ENCODE assay signal across 12 cellular contexts in the genomic region with DNA sequence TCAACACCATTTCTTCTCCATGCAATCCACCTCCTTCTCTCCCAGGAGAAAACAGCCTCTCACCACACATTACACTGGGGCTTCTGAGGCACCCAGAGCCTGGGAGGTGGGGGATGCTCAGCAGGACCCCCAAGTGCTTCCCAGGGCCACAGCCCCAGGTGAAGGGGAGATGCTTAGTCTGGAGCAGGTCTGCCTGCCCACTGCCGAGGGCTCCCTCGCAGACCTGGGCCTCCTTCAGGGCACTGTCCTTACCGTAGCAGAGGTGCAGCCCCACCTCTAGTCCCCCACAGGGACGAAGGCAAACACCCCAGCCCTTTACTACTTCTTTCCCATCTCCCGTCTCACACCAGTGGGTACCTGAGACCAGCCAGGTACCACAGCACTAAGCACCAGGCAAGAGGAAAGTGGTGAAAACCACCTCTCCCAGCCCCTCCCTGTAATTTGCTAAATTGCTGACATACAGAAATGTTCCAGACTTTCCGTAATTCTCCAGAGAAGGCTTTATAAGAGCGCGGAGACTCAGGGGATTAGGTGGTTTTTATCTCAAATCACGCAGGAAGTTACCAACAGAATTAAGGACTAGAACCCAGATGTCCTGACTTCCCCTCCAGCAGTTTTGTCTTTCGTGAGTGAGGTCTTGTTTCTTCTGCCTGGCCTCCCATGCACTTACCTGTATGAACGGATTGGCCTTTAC. TPM values are rescaled to one million over a fixed set of nuclear protein-coding genes. Genes with fewer than 3 reads are reported as not detected.
DNase-seq lines count a peak whose midpoint lies in the region; ATAC-seq and TF ChIP-seq lines count a peak whose summit lies in the region.
"Had no signal": no experiment of that assay in that cellular context is flagged by ENCODE, and none has a peak within 500 bp of the region (broad histone marks: within the 10 kb centered on the region; RNA-seq: fewer than 3 reads in every experiment).

No MANE protein-coding gene starts in this region.

- H3K36me3 Mint-ChIP-seq in brain = no peaks in the 10 kb centered on the region
- H3K36me3 Mint-ChIP-seq: activated naive CD8-positive, alpha-beta T cell; T-cell had no signal

- H3K27ac Mint-ChIP-seq in brain = peak overlapping the region in 4 of 5 experiments; percentile 27 to 92 (median 90)
- H3K27ac Mint-ChIP-seq: activated naive CD8-positive, alpha-beta T cell; T-cell had no signal

- TF ChIP-seq EP300 in tibial nerve (IDR thresholded peaks at IDR 0.05) = no peak

- H3K9ac ChIP-seq in muscle layer of colon (ENCODE audit: low read length) = no peak overlapping the region

- H3K4me1 ChIP-seq in heart left ventricle = peaks cover 0 to 65% (median 55%) of the 10 kb centered on the region in 12 donors
- H3K4me1 ChIP-seq in muscle layer of colon (ENCODE audit: insufficient read depth, low read length) = peaks cover 48% of the 10 kb centered on the region
- peaks cover 0 to 68% (median 28%) of the 10 kb centered on the region in 4 donors for H3K4me1 ChIP-seq in tibial nerve
- H3K4me1 ChIP-seq in HAP-1 = peaks cover 7% of the 10 kb centered on the region; the same call in 1 of the 2 replicates

- H3K9me3 ChIP-seq in heart left ventricle = no peaks in the 10 kb centered on the region
- no peaks in the 10 kb centered on the region for H3K9me3 ChIP-seq in muscle layer of colon (ENCODE audit: low read length)
- H3K9me3 ChIP-seq in tibial nerve = no peaks in the 10 kb centered on the region
- no peaks in the 10 kb centered on the region for H3K9me3 ChIP-seq in HAP-1

- WGBS in heart left ventricle, 4 donors = 75 to 90% (median 83%) methylated on average over 11 of the region's 11 CpGs
- WGBS in tibial nerve, 2 donors = 78 to 88% methylated on average over 9 to 11 of the region's 11 CpGs

- ATAC-seq in heart left ventricle (no peak), HG02759 (IDR thresholded peaks at IDR 0.05; ENCODE audit: unreplicated experiment) (no peak), HG03457 (IDR thresholded peaks at IDR 0.05; ENCODE audit: unreplicated experiment) (no peak)
- ATAC-seq: T-cell had no signal

- H3K9me3 Mint-ChIP-seq in brain = no peaks in the 10 kb centered on the region
- H3K9me3 Mint-ChIP-seq: central memory CD8-positive, alpha-beta T cell; T-cell had no signal

- H3K27me3 Mint-ChIP-seq in brain = peaks cover 6% of the 10 kb centered on the region

- no peaks in the 10 kb centered on the region for H3K27me3 ChIP-seq in heart left ventricle
- H3K27me3 ChIP-seq in muscle layer of colon (ENCODE audit: control insufficient read depth in 1 of 2, insufficient read depth in 2 of 2, low read length in 2 of 2) = no peaks in the 10 kb centered on the region
- no peaks in the 10 kb centered on the region for H3K27me3 ChIP-seq in tibial nerve
- H3K27me3 ChIP-seq in HAP-1 (ENCODE audit: low read depth) = no peaks in the 10 kb centered on the region

- TF ChIP-seq POLR2A in heart left ventricle (IDR thresholded peaks at IDR 0.05) (no peak), tibial nerve (IDR thresholded peaks at IDR 0.05) (no peak)

- in situ Hi-C loops in HAP-1 (cut with MboI; ENCODE audit: low sequenced_read_pairs) = loop anchor here (5.0 kb wide), 1 partner anchor 91 kb away; no protein-coding TSS in a partner anchor

- no peak overlapping the region for H3K4me3 ChIP-seq in heart left ventricle
- no peak overlapping the region for H3K4me3 ChIP-seq in muscle layer of colon (ENCODE audit: low read depth in 1 of 2, low read length in 2 of 2)
- H3K4me3 ChIP-seq in tibial nerve = no peak overlapping the region
- no peak overlapping the region for H3K4me3 ChIP-seq in HAP-1

- DNase-seq in heart left ventricle (peak in 1 of 5 donors; percentile 30), cardiac septum (ENCODE audit: low spot score) (no peak), tibial nerve (ENCODE audit: low spot score in 2 of 2) (no peak), HAP-1 (ENCODE audit: low spot score in 2 of 2) (no peak)
- DNase-seq: activated CD4-positive, CD25-positive, alpha-beta regulatory T cell treated with anti-CD3 and anti-CD28 coated beads, Interleukin-2, amount 50 U/mL, for 72 hours; T-cell had no signal

- H3K27ac ChIP-seq in heart left ventricle (peak overlapping the region in 9 of 12 donors; percentile 13 to 87 (median 80)), muscle layer of colon (ENCODE audit: low read depth, low read length) (peak overlapping the region; percentile 73), tibial nerve (peak overlapping the region; percentile 38 to 87 (median 60))

- H3K36me3 ChIP-seq in heart left ventricle (peaks cover 0 to 16% (median 5%) of the 10 kb centered on the region in 9 donors), muscle layer of colon (ENCODE audit: insufficient read depth, low read length) (no peaks in the 10 kb centered on the region), tibial nerve (no peaks in the 10 kb centered on the region), HAP-1 (replicated peaks) (no peaks in the 10 kb centered on the region)

- peak overlapping the region in 1 of 5 experiments; percentile 47 for H3K4me3 Mint-ChIP-seq in brain
- H3K4me3 Mint-ChIP-seq: activated naive CD8-positive, alpha-beta T cell; central memory CD8-positive, alpha-beta T cell had no signal

- peaks cover 66% of the 10 kb centered on the region for H3K4me1 Mint-ChIP-seq in brain

- intact Hi-C loops in heart left ventricle (cut with DNase I) = loop anchor here in 3 of 10 donors (2.0 to 10.0 kb wide), 4 partner anchors 56 to 218 kb away; partner anchors contain the start of genes HSPA2 (in 1 of the 3) and PPP1R36 (in 1 of the 3)
- intact Hi-C loops in cardiac septum (cut with DNase I) = no loop called here

- no peak for TF ChIP-seq CTCF in heart left ventricle (IDR thresholded peaks at IDR 0.05)
- no peak for TF ChIP-seq CTCF in brain (conservative IDR thresholded peaks at IDR 0.05)
- no peak for TF ChIP-seq CTCF in tibial nerve (IDR thresholded peaks at IDR 0.05)

RNA-seq across cellular contexts. Expression of gene PLEKHG3, which starts 59.0 kb away (rescaled TPM):
- 10 to 100 TPM; 14.7 to 34.3 (median 18.1) TPM for total RNA-seq in heart left ventricle
- polyA plus RNA-seq in heart left ventricle = 1 to 10 TPM; 7.0 TPM
- 22.5 TPM for total RNA-seq in cardiac septum
- polyA plus RNA-seq in brain (ENCODE audit: insufficient read depth, low read depth, low replicate concordance) = 50.7 TPM
- total RNA-seq in tibial nerve = 10 to 100 TPM; 33.3 to 73.9 (median 63.1) TPM
